8 cellular contexts compared by ENCODE assay signal in the genomic region with DNA sequence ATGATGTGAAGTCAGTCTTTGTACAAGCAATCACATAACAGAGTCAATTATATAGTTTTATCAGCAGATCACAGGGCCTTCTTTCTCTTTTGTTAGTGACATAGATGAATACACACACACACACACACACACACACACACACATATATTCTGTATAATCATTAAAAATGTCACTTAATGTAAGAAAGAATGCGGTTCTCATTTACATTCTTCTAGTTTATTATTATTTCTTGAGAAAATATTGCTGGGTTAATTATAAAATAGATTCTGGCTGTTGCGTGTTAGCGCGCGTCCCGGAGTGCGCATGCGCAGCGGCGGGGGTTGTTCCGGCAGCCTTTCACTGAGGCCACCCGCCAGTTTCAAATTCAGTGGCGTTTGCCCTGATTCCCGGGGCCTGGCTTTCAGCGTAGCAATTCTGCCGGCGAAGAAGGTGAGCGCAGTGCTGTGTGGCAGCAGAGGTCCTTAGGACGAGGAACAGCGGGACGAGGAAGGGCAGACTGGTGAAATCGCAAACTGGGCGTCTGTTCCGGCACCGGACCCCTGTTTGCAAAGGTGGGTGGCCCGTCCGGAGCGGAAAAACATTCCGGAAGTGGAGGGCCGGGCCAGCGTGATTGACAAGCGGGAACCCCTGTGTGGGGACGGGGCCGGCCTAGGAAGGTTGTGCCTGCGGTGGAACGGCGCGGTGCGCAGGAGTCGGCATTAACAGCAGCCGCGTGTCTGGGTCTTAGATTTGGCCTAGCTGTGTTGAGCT.
A peak's percentile ranks its signal among the peaks of the same experiment; 100 is the strongest.
DNase-seq lines count a peak whose midpoint lies in the region; ATAC-seq and TF ChIP-seq lines count a peak whose summit lies in the region.
"Not testable (repeated sequence)": the region's sequence is repeated elsewhere in the genome, so short reads cannot be mapped to it uniquely, and the experiment has no call there.

No MANE protein-coding gene starts in this region.

- peak; percentile 49 for DNase-seq in NCI-H2081 treated with DMSO at 0.1 percent for 48 hours (lab: John Stamatoyannopoulos, UW)
- DNase-seq in T1000 (lab: John Stamatoyannopoulos, UW) = peak; percentile 87
- DNase-seq in amygdala (lab: John Stamatoyannopoulos, UW) = peak in 52 of 56 donors; percentile 3 to 91 (median 66)
- DNase-seq in left ventricle myocardium inferior = peak; percentile 90
- DNase-seq in posterior cingulate gyrus = peak in 9 of 10 donors; percentile 58 to 96 (median 79)
- peak; percentile 11 for DNase-seq in thoracic aorta (ENCODE audit: low spot score)

- not testable (repeated sequence) for TF ChIP-seq CTCF in left ventricle myocardium inferior (IDR thresholded peaks at IDR 0.05; ENCODE audit: borderline replicate concordance); thoracic aorta (IDR thresholded peaks at IDR 0.05)

- ATAC-seq in HG02870 (IDR thresholded peaks at IDR 0.05; ENCODE audit: unreplicated experiment) (peak; percentile 70), thoracic aorta (ENCODE audit: insufficient number of reproducible peaks, low FRiP score, low read depth) (peak; percentile 92)

- H3K27ac ChIP-seq in left ventricle myocardium inferior (replicated peaks) = peak overlapping the region; percentile 91
- peak overlapping the region; percentile 19 to 42 for H3K27ac ChIP-seq in thoracic aorta

- H3K4me3 ChIP-seq in GM08714 (ENCODE audit: low read length) (peak overlapping the region; percentile 92; the same call in 1 of the 2 replicates), left ventricle myocardium inferior (peak overlapping the region; percentile 73), thoracic aorta (peak overlapping the region; percentile 63)

- intact Hi-C loops in left ventricle myocardium inferior (cut with micrococcal nuclease); posterior cingulate gyrus (cut with DNase I): not testable (repeated sequence)

- not testable (repeated sequence) for H3K4me1 ChIP-seq in left ventricle myocardium inferior; thoracic aorta (ENCODE audit: control insufficient read depth in 1 of 2, low read depth in 2 of 2)

- not testable (repeated sequence) for H3K9me3 ChIP-seq in left ventricle myocardium inferior (replicated peaks); thoracic aorta

- H3K36me3 ChIP-seq in left ventricle myocardium inferior, thoracic aorta: not testable (repeated sequence)

- H3K27me3 ChIP-seq in left ventricle myocardium inferior (ENCODE audit: low read depth); thoracic aorta (replicated peaks; ENCODE audit: insufficient read depth): not testable (repeated sequence)

Comparison
In these comparisons a context has a peak if more than half of its experiments do, and no peak if none do; other contexts are left out.
1. Peak in every context shown above with its lines: DNase-seq, ATAC-seq, H3K4me3 ChIP-seq and H3K27ac ChIP-seq.
2. DNase-seq: peak in every context shown above with its lines; median percentile 90 in left ventricle myocardium inferior; 87 in T1000; 79 in posterior cingulate gyrus; 66 in amygdala; 49 in NCI-H2081 treated with DMSO at 0.1 percent for 48 hours; 11 in thoracic aorta.